18 cellular contexts compared by ENCODE assay signal in genomic region chr14:24741871-24742270, GRCh38.
A peak's percentile ranks its signal among the peaks of the same experiment; 100 is the strongest.
DNase-seq lines count a peak whose midpoint lies in the region; ATAC-seq and TF ChIP-seq lines count a peak whose summit lies in the region.
"Had no signal": no experiment of that assay in that cellular context is flagged by ENCODE, and none has a peak within 500 bp of the region (broad histone marks: within the 10 kb centered on the region; RNA-seq: fewer than 3 reads in every experiment).

No MANE protein-coding gene starts in this region.

- DNase-seq in mammary epithelial cell: peak; percentile 84
- no peak for DNase-seq in MCF 10A (ENCODE audit: unreplicated experiment)
- peak; percentile 70 for DNase-seq in RPMI7951 (ENCODE audit: low read depth)
- DNase-seq in fibroblast of peridontal ligament (ENCODE audit: extremely low read depth): peak; percentile 5
- DNase-seq in stromal cell of bone marrow (ENCODE audit: low read depth): peak; percentile 1
- DNase-seq in stimulated activated naive CD8-positive, alpha-beta T cell treated with anti-CD3 and anti-CD28 coated beads, Interleukin-15, Interleukin-2, amounts not matched to agents 100 U/mL and 50 U/mL, for 24 hours: no peak
- DNase-seq in hepatocyte (ENCODE audit: low spot score): no peak
- DNase-seq in T-cell: no peak
- DNase-seq: activated CD4-positive, alpha-beta T cell treated with anti-CD3 and anti-CD28 coated beads, Interleukin-2, amount 50 U/mL, for 1 hour; CD8-positive, alpha-beta T cell; central memory CD4-positive, alpha-beta T cell; effector memory CD8-positive, alpha-beta T cell; Karpas-422; NCI-H1930; occipital lobe; SJCRH30; upper lobe of right lung had no signal

- H3K36me3 Mint-ChIP-seq in MCF 10A (ENCODE audit: insufficient read depth, unreplicated experiment) (no peaks in the 10 kb centered on the region), T-cell (peaks cover 2% of the 10 kb centered on the region)
- H3K36me3 Mint-ChIP-seq: activated naive CD8-positive, alpha-beta T cell; CD8-positive, alpha-beta T cell had no signal

- H3K4me2 ChIP-seq in mammary epithelial cell (ENCODE audit: insufficient read depth, low read depth, low read length): no peak overlapping the region
- no peak overlapping the region for H3K4me2 ChIP-seq in hepatocyte

- H3K27ac Mint-ChIP-seq in MCF 10A (ENCODE audit: low read depth, unreplicated experiment) (no peak overlapping the region), T-cell (no peak overlapping the region)
- H3K27ac Mint-ChIP-seq: activated naive CD8-positive, alpha-beta T cell; CD8-positive, alpha-beta T cell; effector memory CD8-positive, alpha-beta T cell had no signal

- no peaks in the 10 kb centered on the region for H3K9me3 ChIP-seq in mammary epithelial cell (replicated peaks; ENCODE audit: insufficient read depth, low read length)
- no peaks in the 10 kb centered on the region for H3K9me3 ChIP-seq in hepatocyte (ENCODE audit: low read depth)
- H3K9me3 ChIP-seq: SJCRH30, upper lobe of right lung had no signal

- no peaks in the 10 kb centered on the region for H4K20me1 ChIP-seq in mammary epithelial cell (ENCODE audit: insufficient read depth, low read length)
- no peaks in the 10 kb centered on the region for H4K20me1 ChIP-seq in hepatocyte (ENCODE audit: insufficient read depth, poor library complexity, severe bottlenecking)

- POLR2A ChIA-PET in MCF 10A (lab: Yijun Ruan, JAX) (no interaction called here), T-cell (lab: Charles Lee) (no interaction called here)

- TF ChIP-seq CTCF in mammary epithelial cell (conservative IDR thresholded peaks at IDR 0.05 in 1 of 2, IDR thresholded peaks at IDR 0.05 in 1 of 2; ENCODE audit: extremely low read depth in 1 of 2, insufficient read depth in 1 of 2, low read depth in 1 of 2, low read length in 2 of 2) (no peak), MCF 10A (IDR thresholded peaks at IDR 0.05; ENCODE audit: unreplicated experiment) (no peak), hepatocyte (IDR thresholded peaks at IDR 0.05; ENCODE audit: poor library complexity) (no peak)

- dilution Hi-C loops in mammary epithelial cell (cut with HindIII; ENCODE audit: low sequenced_read_pairs): no loop called here

- BruUV-seq in mammary epithelial cell (replicated peaks; lab: Mats Ljungman, UMichigan): no TSS peak
- BruUV-seq in MCF 10A (replicated peaks; lab: Mats Ljungman, UMichigan): no TSS peak

- H3K36me3 ChIP-seq in mammary epithelial cell (ENCODE audit: insufficient read depth, low read length) (no peaks in the 10 kb centered on the region), hepatocyte (replicated peaks; ENCODE audit: insufficient read depth, low read depth) (no peaks in the 10 kb centered on the region)
- H3K36me3 ChIP-seq: SJCRH30, upper lobe of right lung had no signal

- H3K79me2 ChIP-seq in mammary epithelial cell (ENCODE audit: insufficient read depth, low read length) (no peaks in the 10 kb centered on the region), hepatocyte (no peaks in the 10 kb centered on the region)

- in situ Hi-C loops in mammary epithelial cell (cut with MboI; ENCODE audit: low sequenced_read_pairs in 2 of 2): loop anchor here in 1 of 2 donors (25.0 kb wide), 1 partner anchor 670 kb away; no protein-coding TSS in a partner anchor

- ATAC-seq in stimulated activated naive CD8-positive, alpha-beta T cell treated with anti-CD3 and anti-CD28 coated beads, Interleukin-15, Interleukin-2, amounts not matched to agents 100 U/mL and 50 U/mL, for 24 hours: no peak
- no peak for ATAC-seq in T-cell (replicated peaks in 1 of 4)
- ATAC-seq: CD8-positive, alpha-beta T cell; effector memory CD8-positive, alpha-beta T cell; upper lobe of right lung had no signal

- CTCF ChIA-PET in mammary epithelial cell (lab: Charles Lee; ENCODE audit: low non-redundant PET): no interaction called here
- CTCF ChIA-PET in MCF 10A (lab: Yijun Ruan, JAX): no interaction called here
- CTCF ChIA-PET in T-cell (lab: Charles Lee): interaction anchor here in 1 of 2 donors (1.0 kb wide), 1 partner anchor 31 kb away, joined by 6 read pairs; no protein-coding TSS in a partner anchor

- intact Hi-C loops in mammary epithelial cell (cut with micrococcal nuclease): no loop called here
- intact Hi-C loops in MCF 10A (cut with micrococcal nuclease): no loop called here

- H3K27ac ChIP-seq in mammary epithelial cell (ENCODE audit: insufficient read depth, low read depth, low read length) (no peak overlapping the region), hepatocyte (no peak overlapping the region)
- H3K27ac ChIP-seq: SJCRH30, upper lobe of right lung had no signal

- H3K4me3 Mint-ChIP-seq in MCF 10A (ENCODE audit: unreplicated experiment) (no peak overlapping the region), T-cell (no peak overlapping the region)
- H3K4me3 Mint-ChIP-seq: activated naive CD8-positive, alpha-beta T cell; CD8-positive, alpha-beta T cell; effector memory CD8-positive, alpha-beta T cell had no signal

- whole genome bisulfite sequencing in mammary epithelial cell (ENCODE audit: low coverage, missing lambda C conversion rate): 0% methylated on average over 1 of the region's 2 CpGs
- WGBS in hepatocyte (ENCODE audit: low lambda C conversion rate, missing lambda C conversion rate): 67% methylated on average over 2 of the region's 2 CpGs

- no peaks in the 10 kb centered on the region for H3K4me1 ChIP-seq in mammary epithelial cell (ENCODE audit: insufficient read depth, low read length)
- H3K4me1 ChIP-seq in hepatocyte (ENCODE audit: insufficient read depth): no peaks in the 10 kb centered on the region
- H3K4me1 ChIP-seq: SJCRH30, upper lobe of right lung had no signal

- H3K4me3 ChIP-seq in mammary epithelial cell (replicated peaks in 1 of 3; ENCODE audit: insufficient read depth in 1 of 3, low read depth in 2 of 3, low read length in 3 of 3) (no peak overlapping the region), hepatocyte (no peak overlapping the region)
- H3K4me3 ChIP-seq: SJCRH30, upper lobe of right lung had no signal

- H3K9me3 Mint-ChIP-seq in MCF 10A (ENCODE audit: unreplicated experiment): no peaks in the 10 kb centered on the region
- H3K9me3 Mint-ChIP-seq in T-cell: no peaks in the 10 kb centered on the region
- H3K9me3 Mint-ChIP-seq: CD8-positive, alpha-beta T cell; effector memory CD8-positive, alpha-beta T cell had no signal

- H3K27me3 ChIP-seq in mammary epithelial cell (ENCODE audit: insufficient read depth, low read length): no peaks in the 10 kb centered on the region
- H3K27me3 ChIP-seq in hepatocyte: no peaks in the 10 kb centered on the region
- H3K27me3 ChIP-seq: SJCRH30, upper lobe of right lung had no signal

- H3K9ac ChIP-seq in mammary epithelial cell (ENCODE audit: insufficient read depth, low read length): no peak overlapping the region

- no peak overlapping the region for H2AFZ ChIP-seq in mammary epithelial cell (ENCODE audit: low read depth, low read length)
- no peak overlapping the region for H2AFZ ChIP-seq in hepatocyte

- H3K4me1 Mint-ChIP-seq in MCF 10A (ENCODE audit: insufficient read depth, unreplicated experiment) (no peaks in the 10 kb centered on the region), T-cell (no peaks in the 10 kb centered on the region)

- no peaks in the 10 kb centered on the region for H3K9me2 ChIP-seq in hepatocyte (replicated peaks; ENCODE audit: insufficient read depth)

- H3K27me3 Mint-ChIP-seq in MCF 10A (ENCODE audit: insufficient read depth, unreplicated experiment) (no peaks in the 10 kb centered on the region), T-cell (peaks cover 13 to 25% of the 10 kb centered on the region in 2 donors)

Comparison
In these comparisons a context has a peak if more than half of its experiments do, and no peak if none do; other contexts are left out.
1. DNase-seq: peak in mammary epithelial cell (single experiment), RPMI7951 (single experiment), fibroblast of peridontal ligament (single experiment) and stromal cell of bone marrow (single experiment); none in MCF 10A (single experiment), stimulated activated naive CD8-positive, alpha-beta T cell treated with anti-CD3 and anti-CD28 coated beads, Interleukin-15, Interleukin-2, amounts not matched to agents 100 U/mL and 50 U/mL, for 24 hours (single experiment), hepatocyte (single experiment) and T-cell (0 of 34).